In genomic region chr17:59290146-59290998, GRCh38 we compare ENCODE assay signal across 1 cellular context.
A peak's percentile ranks its signal among the peaks of the same experiment; 100 is the strongest.
TF ChIP-seq lines count a peak whose summit lies in the region.

No MANE protein-coding gene starts in this region.

TF ChIP-seq in H1, 55 proteins besides CTCF, POLR2A, EP300 and RAD21:
- TF ChIP-seq E2F6 (IDR thresholded peaks at IDR 0.05) = peak; percentile 68; the same call in 1 of the 2 replicates
- TF ChIP-seq, protein P1, sequence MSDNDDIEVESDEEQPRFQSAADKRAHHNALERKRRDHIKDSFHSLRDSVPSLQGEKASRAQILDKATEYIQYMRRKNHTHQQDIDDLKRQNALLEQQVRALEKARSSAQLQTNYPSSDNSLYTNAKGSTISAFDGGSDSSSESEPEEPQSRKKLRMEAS (IDR thresholded peaks at IDR 0.05) = peak; percentile 87
- peak; percentile 59; the same call in 1 of the 2 replicates for TF ChIP-seq POLR2AphosphoS5 (IDR thresholded peaks at IDR 0.05; ENCODE audit: low read depth, low read length)
- peak; percentile 78 for TF ChIP-seq NANOG (IDR thresholded peaks at IDR 0.05; ENCODE audit: insufficient read depth, low read depth, low read length, poor library complexity, severe bottlenecking)
- TF ChIP-seq TAF1 (IDR thresholded peaks at IDR 0.05; ENCODE audit: low read depth, low read length) = 0 out of 2 replicates have a peak, but pooled peaks have one; percentile 22
TF ChIP-seq in H1: peak in this region for 5; not testable (repeated sequence) for 50.
